In genomic region chr17:66950886-66951604, GRCh38 we compare ENCODE assay signal across 15 cellular contexts. TPM values are rescaled to one million over a fixed set of nuclear protein-coding genes. Genes with fewer than 3 reads are reported as not detected.
DNase-seq lines count a peak whose midpoint lies in the region; ATAC-seq and TF ChIP-seq lines count a peak whose summit lies in the region.
"Had no signal": no experiment of that assay in that cellular context is flagged by ENCODE, and none has a peak within 500 bp of the region (broad histone marks: within the 10 kb centered on the region; RNA-seq: fewer than 3 reads in every experiment).

No MANE protein-coding gene starts in this region.

- H3K9me3 ChIP-seq in ES-I3 (ENCODE audit: control insufficient read depth, insufficient read depth, low read length) = peaks cover 16% of the 10 kb centered on the region
- H3K9me3 ChIP-seq in Panc1 (ENCODE audit: control insufficient read depth, insufficient read depth, low read depth, low read length) = no peaks in the 10 kb centered on the region; the same call in 1 of the 2 replicates
- no peaks in the 10 kb centered on the region for H3K9me3 ChIP-seq in psoas muscle
- H3K9me3 ChIP-seq in CD8-positive, alpha-beta T cell (ENCODE audit: low read length) = no peaks in the 10 kb centered on the region
- H3K9me3 ChIP-seq: left ventricle myocardium inferior, tibial artery had no signal

- H3K4me3 ChIP-seq in Panc1 (ENCODE audit: low read depth in 2 of 2, low read length in 2 of 2) = no peak overlapping the region
- H3K4me3 ChIP-seq in psoas muscle = no peak overlapping the region
- no peak overlapping the region for H3K4me3 ChIP-seq in CD8-positive, alpha-beta T cell (ENCODE audit: low read depth, low read length)
- H3K4me3 ChIP-seq: left ventricle myocardium inferior, tibial artery had no signal

- H3K36me3 ChIP-seq in ES-I3 (ENCODE audit: insufficient read depth, low read length) (no peaks in the 10 kb centered on the region), Panc1 (ENCODE audit: control insufficient read depth, insufficient read depth, low read length) (no peaks in the 10 kb centered on the region), psoas muscle (ENCODE audit: insufficient read depth in 1 of 2, low read depth in 1 of 2) (no peaks in the 10 kb centered on the region)
- no peaks in the 10 kb centered on the region for H3K36me3 ChIP-seq in CD8-positive, alpha-beta T cell (ENCODE audit: insufficient read depth, low read length)
- H3K36me3 ChIP-seq: left ventricle myocardium inferior, tibial artery had no signal

- no TSS peak for BruUV-seq in Panc1 (replicated peaks; lab: Mats Ljungman, UMichigan)

- DNase-seq in Panc1 (ENCODE audit: low read depth, low spot score) (no peak), foreskin keratinocyte (no peak), psoas muscle (no peak), occipital lobe (lab: John Stamatoyannopoulos, UW) (no peak), Ammon's horn (ENCODE audit: low spot score) (no peak)
- no peak for DNase-seq in CD8-positive, alpha-beta T cell
- DNase-seq: cerebellar nuclear complex, left ventricle myocardium inferior, NCI-H2081, tibial artery had no signal

- CTCF ChIA-PET in Panc1 (lab: Charles Lee) = interaction anchor here (0.6 kb wide), 2 partner anchors 46 to 202 kb away, joined by 5 to 14 read pairs; no protein-coding TSS in a partner anchor
- CTCF ChIA-PET in CD8-positive, alpha-beta T cell (lab: Charles Lee) = no interaction called here

- H3K27ac ChIP-seq in Panc1 (ENCODE audit: low read length) (peak overlapping the region; percentile 96), foreskin keratinocyte (peak overlapping the region; percentile 41), psoas muscle (peak overlapping the region; percentile 82)
- no peak overlapping the region for H3K27ac ChIP-seq in CD8-positive, alpha-beta T cell (ENCODE audit: low read depth, low read length)
- H3K27ac ChIP-seq: KMS-11, left ventricle myocardium inferior, tibial artery had no signal

- peaks cover 29% of the 10 kb centered on the region for H3K4me1 ChIP-seq in ES-I3 (ENCODE audit: insufficient read depth, low read length)
- H3K4me1 ChIP-seq in Panc1 (ENCODE audit: control insufficient read depth, insufficient read depth, low read length) = peaks cover 42% of the 10 kb centered on the region
- peaks cover 17% of the 10 kb centered on the region for H3K4me1 ChIP-seq in foreskin keratinocyte
- H3K4me1 ChIP-seq in psoas muscle = peaks cover 19% of the 10 kb centered on the region
- H3K4me1 ChIP-seq in CD8-positive, alpha-beta T cell (ENCODE audit: insufficient read depth, low read length) = no peaks in the 10 kb centered on the region
- H3K4me1 ChIP-seq: left ventricle myocardium inferior had no signal

- intact Hi-C loops in Panc1 (cut with micrococcal nuclease; ENCODE audit: unreplicated experiment) = no loop called here
- intact Hi-C loops in psoas muscle (cut with DNase I) = no loop called here
- intact Hi-C loops in CD8-positive, alpha-beta T cell (cut with DNase I, micrococcal nuclease) = no loop called here

- no peak overlapping the region for H3K4me3 Mint-ChIP-seq in CD8-positive, alpha-beta T cell
- H3K4me3 Mint-ChIP-seq: WTC11 had no signal

- in situ Hi-C loops in Panc1 (cut with HindIII; ENCODE audit: low pct_unique_long_range_greater_than_20kb, low sequenced_read_pairs) = no loop called here

- H3K27me3 ChIP-seq in Panc1 (ENCODE audit: control insufficient read depth, insufficient read depth, low read length) (no peaks in the 10 kb centered on the region), foreskin keratinocyte (peaks cover 6% of the 10 kb centered on the region), psoas muscle (ENCODE audit: insufficient read depth in 3 of 3, low read length in 2 of 3) (peaks cover 0 to 5% (median 2%) of the 10 kb centered on the region in 3 donors)
- H3K27me3 ChIP-seq in CD8-positive, alpha-beta T cell (ENCODE audit: insufficient read depth, low read length) = no peaks in the 10 kb centered on the region

- peaks cover 26% of the 10 kb centered on the region for H3K27me3 Mint-ChIP-seq in CD8-positive, alpha-beta T cell (ENCODE audit: low read depth)

- H3K27ac Mint-ChIP-seq in CD8-positive, alpha-beta T cell = no peak overlapping the region
- H3K27ac Mint-ChIP-seq: activated naive CD4-positive, alpha-beta T cell treated with anti-CD3 and anti-CD28 coated beads, Interleukin-2, amount 50 U/mL, for 72 hours had no signal

- H3K9ac ChIP-seq in ES-I3 (ENCODE audit: low read depth, low read length) = 0 out of 2 replicates have a peak overlapping the region, but pooled peaks have one; percentile 2
- H3K9ac ChIP-seq: KMS-11 had no signal

- POLR2A ChIA-PET in Panc1 (lab: Charles Lee) = no interaction called here
- POLR2A ChIA-PET in CD8-positive, alpha-beta T cell (lab: Charles Lee) = no interaction called here

- no peaks in the 10 kb centered on the region for H3K36me3 Mint-ChIP-seq in CD8-positive, alpha-beta T cell
- H3K36me3 Mint-ChIP-seq: activated naive CD4-positive, alpha-beta T cell treated with anti-CD3 and anti-CD28 coated beads, Interleukin-2, amount 50 U/mL, for 72 hours had no signal

- TF ChIP-seq CTCF in Panc1 (IDR thresholded peaks at IDR 0.05) = no peak
- TF ChIP-seq CTCF in foreskin keratinocyte (conservative IDR thresholded peaks at IDR 0.05) = no peak
- no peak for TF ChIP-seq CTCF in psoas muscle (IDR thresholded peaks at IDR 0.05)
- TF ChIP-seq CTCF in CD8-positive, alpha-beta T cell (IDR thresholded peaks at IDR 0.05) = no peak

- no peaks in the 10 kb centered on the region for H3K4me1 Mint-ChIP-seq in CD8-positive, alpha-beta T cell (ENCODE audit: low read depth)

- ATAC-seq in Panc1 (no peak), foreskin keratinocyte (no peak), psoas muscle (peak in 1 of 4 donors; percentile 12), HG02884 (IDR thresholded peaks at IDR 0.05; ENCODE audit: unreplicated experiment) (no peak)
- no peak for ATAC-seq in CD8-positive, alpha-beta T cell
- ATAC-seq: activated naive CD4-positive, alpha-beta T cell treated with anti-CD3 and anti-CD28 coated beads, Interleukin-2, amount 50 U/mL, for 72 hours had no signal

- no peaks in the 10 kb centered on the region for H3K9me3 Mint-ChIP-seq in CD8-positive, alpha-beta T cell
- H3K9me3 Mint-ChIP-seq: activated naive CD4-positive, alpha-beta T cell treated with anti-CD3 and anti-CD28 coated beads, Interleukin-2, amount 50 U/mL, for 72 hours had no signal

- 89% methylated on average over 6 of the region's 6 CpGs for WGBS in psoas muscle, 3 donors

RNA-seq across cellular contexts. Expression of gene CACNG4, which starts 13.5 kb away (rescaled TPM):
- total RNA-seq in Panc1 (2021; ENCODE audit: unreplicated experiment) = 40.3 TPM
- polyA plus RNA-seq in Panc1 (2012; ENCODE audit: insufficient read length) = 37.7 TPM
- total RNA-seq in foreskin keratinocyte = 0.17 and 0.18 TPM in 2 replicates
- polyA plus RNA-seq in foreskin keratinocyte = 0.18 and 0.21 TPM in 2 replicates
- total RNA-seq in psoas muscle = not detected
- under 1 TPM in 1 of 3 donors, not detected in 2; 0.03 TPM for polyA plus RNA-seq in psoas muscle
- 44.5 TPM for total RNA-seq in occipital lobe
- total RNA-seq in CD8-positive, alpha-beta T cell = not detected
- total RNA-seq: activated naive CD4-positive, alpha-beta T cell treated with anti-CD3 and anti-CD28 coated beads, Interleukin-2, amount 50 U/mL, for 72 hours; left ventricle myocardium inferior had no signal

Comparison
In these comparisons a context has a peak if more than half of its experiments do, and no peak if none do; other contexts are left out.
1. RNA of gene CACNG4, which starts 13.5 kb away (total RNA-seq): 44.5 TPM in occipital lobe (single experiment) and 40.3 TPM in Panc1 (single experiment); 0.17 to 0.18 TPM in foreskin keratinocyte, not detected in psoas muscle and not detected in CD8-positive, alpha-beta T cell; every median in the first group is over 10 times any median in the second.